ENCODE assay signal across 3 cellular contexts in the genomic region with DNA sequence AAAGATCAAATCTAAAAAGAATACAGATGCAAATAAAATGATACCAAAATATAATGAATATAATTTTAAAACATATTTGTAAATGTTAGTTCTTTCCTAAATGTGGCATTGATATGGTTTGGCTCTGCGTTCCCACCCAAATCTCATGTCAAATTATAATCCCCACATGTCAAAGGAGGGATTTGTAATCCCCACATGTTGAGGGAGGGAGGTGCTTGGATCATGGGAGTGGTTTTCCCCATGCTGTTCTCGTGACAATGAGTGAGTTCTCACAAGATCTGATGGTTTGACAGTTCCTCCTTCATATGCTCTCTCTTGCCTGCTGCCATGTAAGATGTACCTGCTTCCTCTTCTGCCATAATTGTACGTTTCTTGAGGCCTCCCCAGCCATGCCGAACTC.
A peak's percentile ranks its signal among the peaks of the same experiment; 100 is the strongest.
TF ChIP-seq lines count a peak whose summit lies in the region.

No MANE protein-coding gene starts in this region.

TF ChIP-seq in HepG2, 621 proteins besides CTCF, POLR2A, EP300 and RAD21 (continues in another document):
- TF ChIP-seq EEA1 (CRISPR knock-in tag; IDR thresholded peaks at IDR 0.05; ENCODE audit: borderline replicate concordance) (no peak), MIER3 (CRISPR knock-in tag; IDR thresholded peaks at IDR 0.05; ENCODE audit: borderline replicate concordance) (no peak), ZNF616 (CRISPR knock-in tag; IDR thresholded peaks at IDR 0.05; ENCODE audit: low read depth) (no peak), ZNF747 (CRISPR knock-in tag; IDR thresholded peaks at IDR 0.05; ENCODE audit: borderline replicate concordance) (no peak), ZNF510 (CRISPR knock-in tag; IDR thresholded peaks at IDR 0.05; ENCODE audit: low read depth) (no peak)
- TF ChIP-seq, protein P1, sequence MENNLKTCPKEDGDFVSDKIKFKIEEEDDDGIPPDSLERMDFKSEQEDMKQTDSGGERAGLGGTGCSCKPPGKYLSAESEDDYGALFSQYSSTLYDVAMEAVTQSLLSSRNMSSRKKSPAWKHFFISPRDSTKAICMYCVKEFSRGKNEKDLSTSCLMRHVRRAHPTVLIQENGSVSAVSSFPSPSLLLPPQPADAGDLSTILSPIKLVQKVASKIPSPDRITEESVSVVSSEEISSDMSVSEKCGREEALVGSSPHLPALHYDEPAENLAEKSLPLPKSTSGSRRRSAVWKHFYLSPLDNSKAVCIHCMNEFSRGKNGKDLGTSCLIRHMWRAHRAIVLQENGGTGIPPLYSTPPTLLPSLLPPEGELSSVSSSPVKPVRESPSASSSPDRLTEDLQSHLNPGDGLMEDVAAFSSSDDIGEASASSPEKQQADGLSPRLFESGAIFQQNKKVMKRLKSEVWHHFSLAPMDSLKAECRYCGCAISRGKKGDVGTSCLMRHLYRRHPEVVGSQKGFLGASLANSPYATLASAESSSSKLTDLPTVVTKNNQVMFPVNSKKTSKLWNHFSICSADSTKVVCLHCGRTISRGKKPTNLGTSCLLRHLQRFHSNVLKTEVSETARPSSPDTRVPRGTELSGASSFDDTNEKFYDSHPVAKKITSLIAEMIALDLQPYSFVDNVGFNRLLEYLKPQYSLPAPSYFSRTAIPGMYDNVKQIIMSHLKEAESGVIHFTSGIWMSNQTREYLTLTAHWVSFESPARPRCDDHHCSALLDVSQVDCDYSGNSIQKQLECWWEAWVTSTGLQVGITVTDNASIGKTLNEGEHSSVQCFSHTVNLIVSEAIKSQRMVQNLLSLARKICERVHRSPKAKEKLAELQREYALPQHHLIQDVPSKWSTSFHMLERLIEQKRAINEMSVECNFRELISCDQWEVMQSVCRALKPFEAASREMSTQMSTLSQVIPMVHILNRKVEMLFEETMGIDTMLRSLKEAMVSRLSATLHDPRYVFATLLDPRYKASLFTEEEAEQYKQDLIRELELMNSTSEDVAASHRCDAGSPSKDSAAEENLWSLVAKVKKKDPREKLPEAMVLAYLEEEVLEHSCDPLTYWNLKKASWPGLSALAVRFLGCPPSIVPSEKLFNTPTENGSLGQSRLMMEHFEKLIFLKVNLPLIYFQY (CRISPR knock-in tag; IDR thresholded peaks at IDR 0.05; ENCODE audit: borderline replicate concordance): no peak
- TF ChIP-seq, protein P2, sequence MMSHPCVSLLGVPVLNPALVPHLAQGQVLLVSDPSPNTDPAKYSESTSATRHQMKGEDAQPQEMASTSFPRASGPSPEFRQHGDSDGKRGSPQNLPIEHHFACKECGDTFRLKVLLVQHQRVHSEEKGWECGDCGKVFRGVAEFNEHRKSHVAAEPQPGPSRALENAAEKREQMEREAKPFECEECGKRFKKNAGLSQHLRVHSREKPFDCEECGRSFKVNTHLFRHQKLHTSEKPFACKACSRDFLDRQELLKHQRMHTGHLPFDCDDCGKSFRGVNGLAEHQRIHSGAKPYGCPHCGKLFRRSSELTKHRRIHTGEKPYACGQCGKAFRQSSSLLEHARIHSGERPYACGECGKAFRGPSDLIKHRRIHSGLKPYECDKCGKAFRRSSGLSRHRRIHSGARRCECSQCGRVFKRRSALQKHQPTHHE (CRISPR knock-in tag; IDR thresholded peaks at IDR 0.05; ENCODE audit: borderline replicate concordance): no peak
- TF ChIP-seq, protein P3, sequence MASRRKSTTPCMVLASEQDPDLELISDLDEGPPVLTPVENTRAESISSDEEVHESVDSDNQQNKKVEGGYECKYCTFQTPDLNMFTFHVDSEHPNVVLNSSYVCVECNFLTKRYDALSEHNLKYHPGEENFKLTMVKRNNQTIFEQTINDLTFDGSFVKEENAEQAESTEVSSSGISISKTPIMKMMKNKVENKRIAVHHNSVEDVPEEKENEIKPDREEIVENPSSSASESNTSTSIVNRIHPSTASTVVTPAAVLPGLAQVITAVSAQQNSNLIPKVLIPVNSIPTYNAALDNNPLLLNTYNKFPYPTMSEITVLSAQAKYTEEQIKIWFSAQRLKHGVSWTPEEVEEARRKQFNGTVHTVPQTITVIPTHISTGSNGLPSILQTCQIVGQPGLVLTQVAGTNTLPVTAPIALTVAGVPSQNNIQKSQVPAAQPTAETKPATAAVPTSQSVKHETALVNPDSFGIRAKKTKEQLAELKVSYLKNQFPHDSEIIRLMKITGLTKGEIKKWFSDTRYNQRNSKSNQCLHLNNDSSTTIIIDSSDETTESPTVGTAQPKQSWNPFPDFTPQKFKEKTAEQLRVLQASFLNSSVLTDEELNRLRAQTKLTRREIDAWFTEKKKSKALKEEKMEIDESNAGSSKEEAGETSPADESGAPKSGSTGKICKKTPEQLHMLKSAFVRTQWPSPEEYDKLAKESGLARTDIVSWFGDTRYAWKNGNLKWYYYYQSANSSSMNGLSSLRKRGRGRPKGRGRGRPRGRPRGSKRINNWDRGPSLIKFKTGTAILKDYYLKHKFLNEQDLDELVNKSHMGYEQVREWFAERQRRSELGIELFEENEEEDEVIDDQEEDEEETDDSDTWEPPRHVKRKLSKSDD (CRISPR knock-in tag; IDR thresholded peaks at IDR 0.05; ENCODE audit: low read depth): no peak

TF ChIP-seq in HEK293, 187 proteins besides CTCF, POLR2A, EP300 and RAD21:
- peak; percentile 95 for TF ChIP-seq MZF1 (tag by site-specific recombination; IDR thresholded peaks at IDR 0.05; ENCODE audit: borderline replicate concordance)
- no peak for TF ChIP-seq ZNF404 (tag by site-specific recombination; IDR thresholded peaks at IDR 0.05)
TF ChIP-seq in HEK293: peak in this region for 1.

TF ChIP-seq in GM12878, 131 proteins besides CTCF, POLR2A, EP300 and RAD21 (continues in another document):
- TF ChIP-seq ZZZ3 (IDR thresholded peaks at IDR 0.05; ENCODE audit: control insufficient read depth, insufficient read length, low read depth) (no peak), NFIC (IDR thresholded peaks at IDR 0.05; ENCODE audit: low read depth, low read length) (no peak), IKZF1 (conservative IDR thresholded peaks at IDR 0.05) (no peak), HCFC1 (IDR thresholded peaks at IDR 0.05; ENCODE audit: low read length) (no peak), SIN3A (IDR thresholded peaks at IDR 0.05; ENCODE audit: low read depth, low read length) (no peak), ZNF24 (IDR thresholded peaks at IDR 0.05) (no peak), IKZF2 (IDR thresholded peaks at IDR 0.05) (no peak), ATF7 (IDR thresholded peaks at IDR 0.05; ENCODE audit: low read depth) (no peak), SMARCA5 (IDR thresholded peaks at IDR 0.05) (no peak), HDAC2 (IDR thresholded peaks at IDR 0.05) (no peak), GATAD2B (conservative IDR thresholded peaks at IDR 0.05; ENCODE audit: low read depth) (no peak)
- TF ChIP-seq, protein P4, sequence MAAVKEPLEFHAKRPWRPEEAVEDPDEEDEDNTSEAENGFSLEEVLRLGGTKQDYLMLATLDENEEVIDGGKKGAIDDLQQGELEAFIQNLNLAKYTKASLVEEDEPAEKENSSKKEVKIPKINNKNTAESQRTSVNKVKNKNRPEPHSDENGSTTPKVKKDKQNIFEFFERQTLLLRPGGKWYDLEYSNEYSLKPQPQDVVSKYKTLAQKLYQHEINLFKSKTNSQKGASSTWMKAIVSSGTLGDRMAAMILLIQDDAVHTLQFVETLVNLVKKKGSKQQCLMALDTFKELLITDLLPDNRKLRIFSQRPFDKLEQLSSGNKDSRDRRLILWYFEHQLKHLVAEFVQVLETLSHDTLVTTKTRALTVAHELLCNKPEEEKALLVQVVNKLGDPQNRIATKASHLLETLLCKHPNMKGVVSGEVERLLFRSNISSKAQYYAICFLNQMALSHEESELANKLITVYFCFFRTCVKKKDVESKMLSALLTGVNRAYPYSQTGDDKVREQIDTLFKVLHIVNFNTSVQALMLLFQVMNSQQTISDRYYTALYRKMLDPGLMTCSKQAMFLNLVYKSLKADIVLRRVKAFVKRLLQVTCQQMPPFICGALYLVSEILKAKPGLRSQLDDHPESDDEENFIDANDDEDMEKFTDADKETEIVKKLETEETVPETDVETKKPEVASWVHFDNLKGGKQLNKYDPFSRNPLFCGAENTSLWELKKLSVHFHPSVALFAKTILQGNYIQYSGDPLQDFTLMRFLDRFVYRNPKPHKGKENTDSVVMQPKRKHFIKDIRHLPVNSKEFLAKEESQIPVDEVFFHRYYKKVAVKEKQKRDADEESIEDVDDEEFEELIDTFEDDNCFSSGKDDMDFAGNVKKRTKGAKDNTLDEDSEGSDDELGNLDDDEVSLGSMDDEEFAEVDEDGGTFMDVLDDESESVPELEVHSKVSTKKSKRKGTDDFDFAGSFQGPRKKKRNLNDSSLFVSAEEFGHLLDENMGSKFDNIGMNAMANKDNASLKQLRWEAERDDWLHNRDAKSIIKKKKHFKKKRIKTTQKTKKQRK (IDR thresholded peaks at IDR 0.05; ENCODE audit: low read depth, low read length): no peak
- TF ChIP-seq, protein P5, sequence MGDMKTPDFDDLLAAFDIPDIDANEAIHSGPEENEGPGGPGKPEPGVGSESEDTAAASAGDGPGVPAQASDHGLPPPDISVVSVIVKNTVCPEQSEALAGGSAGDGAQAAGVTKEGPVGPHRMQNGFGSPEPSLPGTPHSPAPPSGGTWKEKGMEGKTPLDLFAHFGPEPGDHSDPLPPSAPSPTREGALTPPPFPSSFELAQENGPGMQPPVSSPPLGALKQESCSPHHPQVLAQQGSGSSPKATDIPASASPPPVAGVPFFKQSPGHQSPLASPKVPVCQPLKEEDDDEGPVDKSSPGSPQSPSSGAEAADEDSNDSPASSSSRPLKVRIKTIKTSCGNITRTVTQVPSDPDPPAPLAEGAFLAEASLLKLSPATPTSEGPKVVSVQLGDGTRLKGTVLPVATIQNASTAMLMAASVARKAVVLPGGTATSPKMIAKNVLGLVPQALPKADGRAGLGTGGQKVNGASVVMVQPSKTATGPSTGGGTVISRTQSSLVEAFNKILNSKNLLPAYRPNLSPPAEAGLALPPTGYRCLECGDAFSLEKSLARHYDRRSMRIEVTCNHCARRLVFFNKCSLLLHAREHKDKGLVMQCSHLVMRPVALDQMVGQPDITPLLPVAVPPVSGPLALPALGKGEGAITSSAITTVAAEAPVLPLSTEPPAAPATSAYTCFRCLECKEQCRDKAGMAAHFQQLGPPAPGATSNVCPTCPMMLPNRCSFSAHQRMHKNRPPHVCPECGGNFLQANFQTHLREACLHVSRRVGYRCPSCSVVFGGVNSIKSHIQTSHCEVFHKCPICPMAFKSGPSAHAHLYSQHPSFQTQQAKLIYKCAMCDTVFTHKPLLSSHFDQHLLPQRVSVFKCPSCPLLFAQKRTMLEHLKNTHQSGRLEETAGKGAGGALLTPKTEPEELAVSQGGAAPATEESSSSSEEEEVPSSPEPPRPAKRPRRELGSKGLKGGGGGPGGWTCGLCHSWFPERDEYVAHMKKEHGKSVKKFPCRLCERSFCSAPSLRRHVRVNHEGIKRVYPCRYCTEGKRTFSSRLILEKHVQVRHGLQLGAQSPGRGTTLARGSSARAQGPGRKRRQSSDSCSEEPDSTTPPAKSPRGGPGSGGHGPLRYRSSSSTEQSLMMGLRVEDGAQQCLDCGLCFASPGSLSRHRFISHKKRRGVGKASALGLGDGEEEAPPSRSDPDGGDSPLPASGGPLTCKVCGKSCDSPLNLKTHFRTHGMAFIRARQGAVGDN (IDR thresholded peaks at IDR 0.05): no peak
- TF ChIP-seq, protein P6, sequence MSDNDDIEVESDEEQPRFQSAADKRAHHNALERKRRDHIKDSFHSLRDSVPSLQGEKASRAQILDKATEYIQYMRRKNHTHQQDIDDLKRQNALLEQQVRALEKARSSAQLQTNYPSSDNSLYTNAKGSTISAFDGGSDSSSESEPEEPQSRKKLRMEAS (IDR thresholded peaks at IDR 0.05; ENCODE audit: low read depth, low read length): no peak
- TF ChIP-seq, protein P7, sequence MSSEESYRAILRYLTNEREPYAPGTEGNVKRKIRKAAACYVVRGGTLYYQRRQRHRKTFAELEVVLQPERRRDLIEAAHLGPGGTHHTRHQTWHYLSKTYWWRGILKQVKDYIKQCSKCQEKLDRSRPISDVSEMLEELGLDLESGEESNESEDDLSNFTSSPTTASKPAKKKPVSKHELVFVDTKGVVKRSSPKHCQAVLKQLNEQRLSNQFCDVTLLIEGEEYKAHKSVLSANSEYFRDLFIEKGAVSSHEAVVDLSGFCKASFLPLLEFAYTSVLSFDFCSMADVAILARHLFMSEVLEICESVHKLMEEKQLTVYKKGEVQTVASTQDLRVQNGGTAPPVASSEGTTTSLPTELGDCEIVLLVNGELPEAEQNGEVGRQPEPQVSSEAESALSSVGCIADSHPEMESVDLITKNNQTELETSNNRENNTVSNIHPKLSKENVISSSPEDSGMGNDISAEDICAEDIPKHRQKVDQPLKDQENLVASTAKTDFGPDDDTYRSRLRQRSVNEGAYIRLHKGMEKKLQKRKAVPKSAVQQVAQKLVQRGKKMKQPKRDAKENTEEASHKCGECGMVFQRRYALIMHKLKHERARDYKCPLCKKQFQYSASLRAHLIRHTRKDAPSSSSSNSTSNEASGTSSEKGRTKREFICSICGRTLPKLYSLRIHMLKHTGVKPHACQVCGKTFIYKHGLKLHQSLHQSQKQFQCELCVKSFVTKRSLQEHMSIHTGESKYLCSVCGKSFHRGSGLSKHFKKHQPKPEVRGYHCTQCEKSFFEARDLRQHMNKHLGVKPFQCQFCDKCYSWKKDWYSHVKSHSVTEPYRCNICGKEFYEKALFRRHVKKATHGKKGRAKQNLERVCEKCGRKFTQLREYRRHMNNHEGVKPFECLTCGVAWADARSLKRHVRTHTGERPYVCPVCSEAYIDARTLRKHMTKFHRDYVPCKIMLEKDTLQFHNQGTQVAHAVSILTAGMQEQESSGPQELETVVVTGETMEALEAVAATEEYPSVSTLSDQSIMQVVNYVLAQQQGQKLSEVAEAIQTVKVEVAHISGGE (CRISPR knock-in tag; IDR thresholded peaks at IDR 0.05): no peak
- TF ChIP-seq, protein P8, sequence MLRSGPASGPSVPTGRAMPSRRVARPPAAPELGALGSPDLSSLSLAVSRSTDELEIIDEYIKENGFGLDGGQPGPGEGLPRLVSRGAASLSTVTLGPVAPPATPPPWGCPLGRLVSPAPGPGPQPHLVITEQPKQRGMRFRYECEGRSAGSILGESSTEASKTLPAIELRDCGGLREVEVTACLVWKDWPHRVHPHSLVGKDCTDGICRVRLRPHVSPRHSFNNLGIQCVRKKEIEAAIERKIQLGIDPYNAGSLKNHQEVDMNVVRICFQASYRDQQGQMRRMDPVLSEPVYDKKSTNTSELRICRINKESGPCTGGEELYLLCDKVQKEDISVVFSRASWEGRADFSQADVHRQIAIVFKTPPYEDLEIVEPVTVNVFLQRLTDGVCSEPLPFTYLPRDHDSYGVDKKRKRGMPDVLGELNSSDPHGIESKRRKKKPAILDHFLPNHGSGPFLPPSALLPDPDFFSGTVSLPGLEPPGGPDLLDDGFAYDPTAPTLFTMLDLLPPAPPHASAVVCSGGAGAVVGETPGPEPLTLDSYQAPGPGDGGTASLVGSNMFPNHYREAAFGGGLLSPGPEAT (IDR thresholded peaks at IDR 0.05; ENCODE audit: low read depth): no peak
- TF ChIP-seq, protein P9, sequence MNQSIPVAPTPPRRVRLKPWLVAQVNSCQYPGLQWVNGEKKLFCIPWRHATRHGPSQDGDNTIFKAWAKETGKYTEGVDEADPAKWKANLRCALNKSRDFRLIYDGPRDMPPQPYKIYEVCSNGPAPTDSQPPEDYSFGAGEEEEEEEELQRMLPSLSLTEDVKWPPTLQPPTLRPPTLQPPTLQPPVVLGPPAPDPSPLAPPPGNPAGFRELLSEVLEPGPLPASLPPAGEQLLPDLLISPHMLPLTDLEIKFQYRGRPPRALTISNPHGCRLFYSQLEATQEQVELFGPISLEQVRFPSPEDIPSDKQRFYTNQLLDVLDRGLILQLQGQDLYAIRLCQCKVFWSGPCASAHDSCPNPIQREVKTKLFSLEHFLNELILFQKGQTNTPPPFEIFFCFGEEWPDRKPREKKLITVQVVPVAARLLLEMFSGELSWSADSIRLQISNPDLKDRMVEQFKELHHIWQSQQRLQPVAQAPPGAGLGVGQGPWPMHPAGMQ (IDR thresholded peaks at IDR 0.05; ENCODE audit: borderline replicate concordance): no peak
